19 cellular contexts compared by ENCODE assay signal in the genomic region with DNA sequence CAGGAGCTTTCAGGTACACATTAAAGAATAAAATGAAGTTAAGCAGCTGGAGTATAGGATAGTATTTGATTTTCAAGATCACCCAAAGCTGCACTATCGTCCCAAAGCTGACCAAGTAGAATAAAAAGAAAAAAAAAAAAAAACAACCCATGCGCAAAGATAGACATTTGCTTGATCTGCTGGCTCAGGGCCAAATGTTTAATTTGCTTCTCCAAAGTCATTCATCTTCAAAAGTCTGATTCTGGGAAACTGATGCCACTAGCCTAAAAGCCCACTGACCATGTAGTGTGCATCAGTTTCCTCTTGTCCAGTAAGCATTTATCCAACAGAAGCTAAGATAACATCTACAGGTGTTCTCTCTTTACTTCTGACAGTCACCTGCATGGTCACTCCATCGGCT. TPM values are rescaled to one million over a fixed set of nuclear protein-coding genes. Genes with fewer than 3 reads are reported as not detected.
A peak's percentile ranks its signal among the peaks of the same experiment; 100 is the strongest.
DNase-seq lines count a peak whose midpoint lies in the region; ATAC-seq and TF ChIP-seq lines count a peak whose summit lies in the region.
"Had no signal": no experiment of that assay in that cellular context is flagged by ENCODE, and none has a peak within 500 bp of the region (broad histone marks: within the 10 kb centered on the region; RNA-seq: fewer than 3 reads in every experiment).

No MANE protein-coding gene starts in this region.

- no peak overlapping the region for H3K23ac ChIP-seq in neuronal stem cell (ENCODE audit: low read depth, low read length, poor library complexity)

- 97% methylated on average over 3 of the region's 3 CpGs for WGBS in mammary epithelial cell (ENCODE audit: low coverage, missing lambda C conversion rate)
- WGBS in neuronal stem cell (ENCODE audit: extremely low coverage in 2 of 2, insufficient read length in 2 of 2, insufficient replicate concordance in 1 of 2), 2 donors = no CpG with 5 or more reads among the region's 3 CpGs

- H2AK5ac ChIP-seq in neuronal stem cell (ENCODE audit: low read depth, low read length) = no peak overlapping the region

- H3K27me3 ChIP-seq in breast epithelium = no peaks in the 10 kb centered on the region
- no peaks in the 10 kb centered on the region for H3K27me3 ChIP-seq in mammary epithelial cell (ENCODE audit: insufficient read depth, low read length)
- H3K27me3 ChIP-seq in subcutaneous abdominal adipose tissue (ENCODE audit: control insufficient read depth in 5 of 5, insufficient read depth in 4 of 5, low read length in 5 of 5) = no peaks in the 10 kb centered on the region
- H3K27me3 ChIP-seq in neuronal stem cell (ENCODE audit: control insufficient read depth in 3 of 3, insufficient read depth in 3 of 3, low read depth in 1 of 3, low read length in 3 of 3) = no peaks in the 10 kb centered on the region

- H4K91ac ChIP-seq in neuronal stem cell (ENCODE audit: low read depth, low read length, poor library complexity) = no peak overlapping the region

- H3K27ac ChIP-seq in breast epithelium = no peak overlapping the region
- no peak overlapping the region for H3K27ac ChIP-seq in OCI-LY7 (ENCODE audit: low read depth, low read length, poor library complexity, severe bottlenecking)
- H3K27ac ChIP-seq in mammary epithelial cell (ENCODE audit: insufficient read depth, low read depth, low read length) = no peak overlapping the region
- peak overlapping the region; percentile 9 for H3K27ac ChIP-seq in subcutaneous abdominal adipose tissue (ENCODE audit: low read depth, low read length)
- H3K27ac ChIP-seq in neuronal stem cell (replicated peaks; ENCODE audit: low read length) = no peak overlapping the region
- H3K27ac ChIP-seq: GM23248 had no signal

- H3K4me1 ChIP-seq in breast epithelium (no peaks in the 10 kb centered on the region), OCI-LY7 (ENCODE audit: insufficient read depth, low read length, poor library complexity, severe bottlenecking) (no peaks in the 10 kb centered on the region), mammary epithelial cell (ENCODE audit: insufficient read depth, low read length) (no peaks in the 10 kb centered on the region), subcutaneous abdominal adipose tissue (ENCODE audit: control insufficient read depth in 5 of 5, insufficient read depth in 5 of 5, low read length in 5 of 5) (peaks cover 0 to 8% (median 0%) of the 10 kb centered on the region in 5 donors), neuronal stem cell (ENCODE audit: control insufficient read depth in 2 of 2, insufficient read depth in 1 of 2, low read depth in 1 of 2, low read length in 2 of 2) (no peaks in the 10 kb centered on the region)

- TSS peak; percentile 60 for BruUV-seq in MCF 10A (replicated peaks; lab: Mats Ljungman, UMichigan)
- BruUV-seq in OCI-LY7 (replicated peaks; lab: Mats Ljungman, UMichigan) = TSS peak; percentile 69
- TSS peak; percentile 72 for BruUV-seq in mammary epithelial cell (replicated peaks; lab: Mats Ljungman, UMichigan)

- no peak for TF ChIP-seq POLR2A in breast epithelium (IDR thresholded peaks at IDR 0.05)

- H3K4ac ChIP-seq in neuronal stem cell (ENCODE audit: low read length) = no peak overlapping the region

- no peaks in the 10 kb centered on the region for H3K36me3 ChIP-seq in breast epithelium
- peaks cover 13% of the 10 kb centered on the region for H3K36me3 ChIP-seq in OCI-LY7 (ENCODE audit: insufficient read depth, low read length)
- peaks cover 23% of the 10 kb centered on the region for H3K36me3 ChIP-seq in mammary epithelial cell (ENCODE audit: insufficient read depth, low read length)
- H3K36me3 ChIP-seq in subcutaneous abdominal adipose tissue (ENCODE audit: control insufficient read depth in 5 of 5, insufficient read depth in 5 of 5, low read length in 5 of 5) = peaks cover 51 to 82% (median 62%) of the 10 kb centered on the region in 5 donors
- peaks cover 41 to 98% of the 10 kb centered on the region in 2 donors for H3K36me3 ChIP-seq in neuronal stem cell (replicated peaks in 1 of 2; ENCODE audit: control insufficient read depth in 2 of 2, insufficient read depth in 2 of 2, low read length in 2 of 2)

- H3K14ac ChIP-seq in neuronal stem cell (ENCODE audit: low read length) = no peak overlapping the region

- H3K4me3 ChIP-seq in breast epithelium (no peak overlapping the region), OCI-LY7 (ENCODE audit: low read depth, low read length, poor library complexity, severe bottlenecking) (no peak overlapping the region), mammary epithelial cell (replicated peaks in 1 of 3; ENCODE audit: insufficient read depth in 1 of 3, low read depth in 2 of 3, low read length in 3 of 3) (no peak overlapping the region), subcutaneous abdominal adipose tissue (ENCODE audit: low read depth in 1 of 5, low read length in 5 of 5) (no peak overlapping the region), neuronal stem cell (ENCODE audit: low read length in 2 of 2) (no peak overlapping the region)
- H3K4me3 ChIP-seq: GM23248 had no signal

- no peak overlapping the region for H2BK120ac ChIP-seq in neuronal stem cell (ENCODE audit: low read depth, low read length)

- POLR2A ChIA-PET in MCF 10A (lab: Yijun Ruan, JAX) (interaction anchor here (0.7 to 0.9 kb wide), 2 partner anchors 19 to 694 kb away, joined by 3 to 4 read pairs; no protein-coding TSS in a partner anchor), OCI-LY7 (lab: Charles Lee) (interaction anchor here (0.6 to 1.3 kb wide), 4 partner anchors 24 to 357 kb away, joined by 3 to 5 read pairs (median 4); no protein-coding TSS in a partner anchor)

- dilution Hi-C loops in mammary epithelial cell (cut with HindIII; ENCODE audit: low sequenced_read_pairs) = no loop called here

- TF ChIP-seq CTCF in MCF 10A (IDR thresholded peaks at IDR 0.05; ENCODE audit: unreplicated experiment) = no peak
- TF ChIP-seq CTCF in breast epithelium (IDR thresholded peaks at IDR 0.05) = no peak
- TF ChIP-seq CTCF in OCI-LY7 (conservative IDR thresholded peaks at IDR 0.05; ENCODE audit: low read length) = no peak
- TF ChIP-seq CTCF in mammary epithelial cell (conservative IDR thresholded peaks at IDR 0.05 in 1 of 2, IDR thresholded peaks at IDR 0.05 in 1 of 2; ENCODE audit: extremely low read depth in 1 of 2, insufficient read depth in 1 of 2, low read depth in 1 of 2, low read length in 2 of 2) = no peak

- H3K36me3 Mint-ChIP-seq in MCF 10A (ENCODE audit: insufficient read depth, unreplicated experiment) = peaks cover 44% of the 10 kb centered on the region

- intact Hi-C loops in MCF 10A (cut with micrococcal nuclease) (no loop called here), breast epithelium (cut with DNase I; ENCODE audit: low total_unique reads) (no loop called here), OCI-LY7 (cut with micrococcal nuclease; ENCODE audit: unreplicated experiment) (no loop called here), mammary epithelial cell (cut with micrococcal nuclease) (no loop called here), Right ventricle myocardium inferior (cut with DNase I) (no loop called here)

- no peak overlapping the region for H3K4me2 ChIP-seq in OCI-LY7 (ENCODE audit: low read length)
- H3K4me2 ChIP-seq in mammary epithelial cell (ENCODE audit: insufficient read depth, low read depth, low read length) = no peak overlapping the region
- H3K4me2 ChIP-seq in neuronal stem cell (ENCODE audit: insufficient read depth, low read length, poor library complexity, severe bottlenecking) = no peak overlapping the region

- H3K18ac ChIP-seq in neuronal stem cell (ENCODE audit: low read length) = no peak overlapping the region

- DNase-seq in MCF 10A (ENCODE audit: unreplicated experiment) (no peak), breast epithelium (ENCODE audit: low spot score in 2 of 2) (no peak), OCI-LY7 (ENCODE audit: low spot score) (no peak), mammary epithelial cell (no peak), Right ventricle myocardium inferior (ENCODE audit: missing footprints) (no peak), neuronal stem cell (ENCODE audit: low spot score) (no peak)
- DNase-seq: C1 segment of cervical spinal cord; Calu3; CD4-positive, alpha-beta memory T cell; COR-L47; DMS53; DMS79 treated with DMSO at 0.1 percent for 48 hours; GF-D8; H7; HCEC 1CT had no signal

- H4K20me1 ChIP-seq in OCI-LY7 (ENCODE audit: insufficient read depth, low read length) = no peaks in the 10 kb centered on the region
- no peaks in the 10 kb centered on the region for H4K20me1 ChIP-seq in mammary epithelial cell (ENCODE audit: insufficient read depth, low read length)

- H2AFZ ChIP-seq in OCI-LY7 (ENCODE audit: low read length) (no peak overlapping the region), mammary epithelial cell (ENCODE audit: low read depth, low read length) (no peak overlapping the region), neuronal stem cell (ENCODE audit: low read length) (no peak overlapping the region)
- H2AFZ ChIP-seq: GM23248 had no signal

- no peak overlapping the region for H3K27ac Mint-ChIP-seq in MCF 10A (ENCODE audit: low read depth, unreplicated experiment)
- H3K27ac Mint-ChIP-seq: CD4-positive, alpha-beta memory T cell had no signal

- H2BK5ac ChIP-seq in neuronal stem cell (ENCODE audit: low read length) = no peak overlapping the region

- no peak overlapping the region for H4K8ac ChIP-seq in neuronal stem cell (ENCODE audit: low read depth, low read length)

- no peaks in the 10 kb centered on the region for H3K27me3 Mint-ChIP-seq in MCF 10A (ENCODE audit: insufficient read depth, unreplicated experiment)
- H3K27me3 Mint-ChIP-seq: CD4-positive, alpha-beta memory T cell had no signal

- H3K4me1 Mint-ChIP-seq in MCF 10A (ENCODE audit: insufficient read depth, unreplicated experiment) = no peaks in the 10 kb centered on the region
- H3K4me1 Mint-ChIP-seq: CD4-positive, alpha-beta memory T cell had no signal

- H2BK15ac ChIP-seq in neuronal stem cell (ENCODE audit: low read length) = no peak overlapping the region

- no peaks in the 10 kb centered on the region for H3K79me2 ChIP-seq in OCI-LY7 (ENCODE audit: insufficient read depth, low read depth, low read length)
- no peaks in the 10 kb centered on the region for H3K79me2 ChIP-seq in mammary epithelial cell (ENCODE audit: insufficient read depth, low read length)

- H3K9me3 ChIP-seq in breast epithelium = no peaks in the 10 kb centered on the region
- H3K9me3 ChIP-seq in OCI-LY7 (ENCODE audit: low read length) = no peaks in the 10 kb centered on the region
- H3K9me3 ChIP-seq in mammary epithelial cell (replicated peaks; ENCODE audit: insufficient read depth, low read length) = no peaks in the 10 kb centered on the region
- no peaks in the 10 kb centered on the region for H3K9me3 ChIP-seq in subcutaneous abdominal adipose tissue (ENCODE audit: control insufficient read depth in 5 of 5, low read length in 5 of 5)
- H3K9me3 ChIP-seq in neuronal stem cell (replicated peaks in 1 of 2; ENCODE audit: control insufficient read depth in 2 of 2, insufficient read depth in 1 of 2, low read depth in 1 of 2, low read length in 2 of 2) = no peaks in the 10 kb centered on the region

- no peak overlapping the region for H2BK12ac ChIP-seq in neuronal stem cell (ENCODE audit: low read length)

- H3K79me1 ChIP-seq in neuronal stem cell (ENCODE audit: low read depth, low read length) = peaks cover 2% of the 10 kb centered on the region

- no peaks in the 10 kb centered on the region for H3K9me3 Mint-ChIP-seq in MCF 10A (ENCODE audit: unreplicated experiment)
- H3K9me3 Mint-ChIP-seq: CD4-positive, alpha-beta memory T cell had no signal

- no peaks in the 10 kb centered on the region for H3K9me2 ChIP-seq in OCI-LY7 (ENCODE audit: insufficient read depth, low read length)

- ATAC-seq in Right ventricle myocardium inferior = no peak
- no peak for ATAC-seq in HG02588 (IDR thresholded peaks at IDR 0.05; ENCODE audit: unreplicated experiment)

- no peak overlapping the region for H3K9ac ChIP-seq in mammary epithelial cell (ENCODE audit: insufficient read depth, low read length)
- no peak overlapping the region for H3K9ac ChIP-seq in subcutaneous abdominal adipose tissue (ENCODE audit: low read length in 5 of 5)
- H3K9ac ChIP-seq in neuronal stem cell (ENCODE audit: low read depth, low read length, poor library complexity) = no peak overlapping the region
- H3K9ac ChIP-seq: GM23248 had no signal

- in situ Hi-C loops in mammary epithelial cell (cut with MboI; ENCODE audit: low sequenced_read_pairs in 2 of 2) = no loop called here

- CTCF ChIA-PET in MCF 10A (lab: Yijun Ruan, JAX) = no interaction called here
- CTCF ChIA-PET in OCI-LY7 (lab: Charles Lee; ENCODE audit: unreplicated experiment) = no interaction called here
- CTCF ChIA-PET in mammary epithelial cell (lab: Charles Lee; ENCODE audit: low non-redundant PET) = no interaction called here

- no peak overlapping the region for H3K4me3 Mint-ChIP-seq in MCF 10A (ENCODE audit: unreplicated experiment)
- H3K4me3 Mint-ChIP-seq: CD4-positive, alpha-beta memory T cell had no signal

RNA-seq across cellular contexts. Expression of gene MEST, which starts 14.5 kb away (rescaled TPM):
- 34.2 and 39.0 TPM in 2 replicates for total RNA-seq in MCF 10A (2022)
- total RNA-seq in breast epithelium = 10 to 100 TPM; 54.9 to 95.7 (median 60.3) TPM
- 1.8 and 5.2 TPM in 2 replicates for total RNA-seq in OCI-LY7 (2014; rRNA removed; shearing (Covaris generic))
- 1.2 and 1.5 TPM in 2 replicates for total RNA-seq in OCI-LY7 (2022)
- 100 to 1,000 TPM in 1 of 2 donors, 1 to 10 TPM in 1; 5.5 to 113 TPM for total RNA-seq in mammary epithelial cell
- 28.8 TPM for polyA plus RNA-seq in mammary epithelial cell
- polyA minus RNA-seq in mammary epithelial cell = 98.6 TPM
- total RNA-seq in Right ventricle myocardium inferior = 10.7 TPM
- 487 TPM for polyA plus RNA-seq in neuronal stem cell (2013, experiment 1 of 2)
- 485 TPM for polyA plus RNA-seq in neuronal stem cell (2013, experiment 2 of 2)
- total RNA-seq: A172 had no signal
